Comparison of ENCODE assay signal across 30 cellular contexts in the genomic region with DNA sequence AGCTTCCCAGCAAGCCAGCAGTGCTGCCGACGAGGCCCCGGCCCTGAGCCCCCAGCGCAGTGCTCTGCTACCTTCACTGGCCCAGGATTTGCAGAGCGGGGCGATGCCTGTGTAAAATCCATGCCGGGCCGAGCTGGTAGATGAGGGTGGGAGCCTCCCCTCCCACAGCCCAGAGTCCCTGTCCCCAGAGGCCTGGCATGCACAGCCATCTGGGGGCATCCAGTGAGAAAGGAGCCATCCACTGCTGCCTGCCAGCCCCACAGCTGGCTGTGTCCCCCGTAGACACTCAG.
"Had no signal": no experiment of that assay in that cellular context is flagged by ENCODE, and none has a peak within 500 bp of the region (broad histone marks: within the 10 kb centered on the region; RNA-seq: fewer than 3 reads in every experiment).

No MANE protein-coding gene starts in this region.

- H3K27ac ChIP-seq: adrenal gland, body of pancreas, breast epithelium, Peyer's patch, VCaP had no signal

- H3K9me3 Mint-ChIP-seq: activated B cell treated with CpG ODN at 0.5 μM for 24 hours; activated CD4-positive, alpha-beta memory T cell treated with anti-CD3 and anti-CD28 coated beads for 36 hours; activated naive CD4-positive, alpha-beta T cell treated with anti-CD3 and anti-CD28 coated beads for 36 hours; activated naive CD4-positive, alpha-beta T cell treated with anti-CD3 and anti-CD28 coated beads, Interleukin-2, amount 50 U/mL, for 72 hours; activated T-cell treated with anti-CD3 and anti-CD28 coated beads, Interleukin-2, amount 50 U/mL, for 4 hours; activated T-helper 1 cell treated with anti-CD3 and anti-CD28 coated beads, Interleukin-12 subunit alpha, Interleukin-12 subunit beta, Interleukin-2, Interleukin-4 antibody, amounts not matched to agents 30 ng/mL and 10 ng/mL and 1 ng/mL, durations not matched to agents 14 hours and 24 hours and 36 hours had no signal

- H3K27me3 Mint-ChIP-seq: activated B cell treated with CpG ODN at 0.5 μM for 24 hours; activated CD4-positive, alpha-beta memory T cell treated with anti-CD3 and anti-CD28 coated beads for 36 hours had no signal

- H3K4me3 Mint-ChIP-seq: activated B cell treated with CpG ODN at 0.5 μM for 24 hours; activated CD4-positive, alpha-beta memory T cell treated with anti-CD3 and anti-CD28 coated beads for 36 hours; activated naive CD4-positive, alpha-beta T cell treated with anti-CD3 and anti-CD28 coated beads for 36 hours; activated T-cell treated with anti-CD3 and anti-CD28 coated beads, Interleukin-2, amount 50 U/mL, for 4 hours; activated T-helper 1 cell treated with anti-CD3 and anti-CD28 coated beads, Interleukin-12 subunit alpha, Interleukin-12 subunit beta, Interleukin-2, Interleukin-4 antibody, amounts not matched to agents 30 ng/mL and 10 ng/mL and 1 ng/mL, durations not matched to agents 14 hours and 24 hours and 36 hours had no signal

- ATAC-seq: activated naive CD4-positive, alpha-beta T cell treated with anti-CD3 and anti-CD28 coated beads, Interleukin-2, amount 50 U/mL, for 72 hours; activated T-cell treated with anti-CD3 and anti-CD28 coated beads, Interleukin-2, amount 50 U/mL, for 4 hours; body of pancreas; PC-3 had no signal

- H3K27me3 ChIP-seq: adrenal gland, body of pancreas, breast epithelium, Peyer's patch had no signal

- H3K4me1 ChIP-seq: breast epithelium, Peyer's patch had no signal

- H3K9me3 ChIP-seq: adrenal gland, body of pancreas, breast epithelium, Peyer's patch had no signal

- H3K4me3 ChIP-seq: adrenal gland, body of pancreas, breast epithelium, Peyer's patch had no signal

- H3K36me3 ChIP-seq: breast epithelium had no signal

- H3K27ac Mint-ChIP-seq: activated B cell treated with CpG ODN at 0.5 μM for 24 hours; activated CD4-positive, alpha-beta memory T cell treated with anti-CD3 and anti-CD28 coated beads for 36 hours; activated naive CD4-positive, alpha-beta T cell treated with anti-CD3 and anti-CD28 coated beads for 36 hours; activated naive CD4-positive, alpha-beta T cell treated with anti-CD3 and anti-CD28 coated beads, Interleukin-2, amount 50 U/mL, for 72 hours; activated T-helper 1 cell treated with anti-CD3 and anti-CD28 coated beads, Interleukin-12 subunit alpha, Interleukin-12 subunit beta, Interleukin-2, Interleukin-4 antibody, amounts not matched to agents 30 ng/mL and 10 ng/mL and 1 ng/mL, durations not matched to agents 14 hours and 24 hours and 36 hours had no signal

- DNase-seq: activated B cell treated with CpG ODN at 0.5 μM for 24 hours; activated CD4-positive, alpha-beta memory T cell treated with anti-CD3 and anti-CD28 coated beads for 36 hours; activated CD4-positive, alpha-beta T cell treated with anti-CD3 and anti-CD28 coated beads for 4 hours; activated CD4-positive, alpha-beta T cell treated with anti-CD3 and anti-CD28 coated beads, Interleukin-2, amount 50 U/mL, for 1 hour; activated CD4-positive, CD25-positive, alpha-beta regulatory T cell treated with anti-CD3 and anti-CD28 coated beads, Interleukin-2, amount 50 U/mL, for 72 hours; activated CD8-positive, alpha-beta memory T cell treated with anti-CD3 and anti-CD28 coated beads, Interleukin-2, amount 50 U/mL, for 4 hours; activated gamma-delta T cell treated with Interleukin-2 at 50 U/mL for 16 hours; activated naive CD4-positive, alpha-beta T cell treated with anti-CD3 and anti-CD28 coated beads for 36 hours; activated T-cell treated with anti-CD3 and anti-CD28 coated beads for 4 hours; activated T-cell treated with anti-CD3 and anti-CD28 coated beads, Interleukin-2, amount 50 U/mL, for 4 hours; adrenal gland; body of pancreas; KG1; NCI-H1092 treated with DMSO at 0.1 percent for 48 hours; NCI-H1417; NCI-H187 treated with DMSO at 0.1 percent for 48 hours; NCI-H2081 treated with DMSO at 0.1 percent for 48 hours; NCI-H226; NCI-H524 treated with DMSO at 0.1 percent for 48 hours; PC-3; Peyer's patch; RPMI8226; SW 1271; T-helper 1 cell; T-helper 2 cell; T-helper 9 cell had no signal

- H3K36me3 Mint-ChIP-seq: activated naive CD4-positive, alpha-beta T cell treated with anti-CD3 and anti-CD28 coated beads, Interleukin-2, amount 50 U/mL, for 72 hours had no signal
